ENCODE assay signal across 17 cellular contexts in genomic region chr12:126768517-126768916, GRCh38.
DNase-seq lines count a peak whose midpoint lies in the region; ATAC-seq lines count a peak whose summit lies in the region.
"Had no signal": no experiment of that assay in that cellular context is flagged by ENCODE, and none has a peak within 500 bp of the region (broad histone marks: within the 10 kb centered on the region; RNA-seq: fewer than 3 reads in every experiment).

No MANE protein-coding gene starts in this region.

- DNase-seq in activated T-cell treated with anti-CD3 and anti-CD28 coated beads, Interleukin-2, amount 50 U/mL, for 4 hours: no peak
- DNase-seq in activated T-cell treated with anti-CD3 and anti-CD28 coated beads for 4 hours (no peak), COLO668 (lab: John Stamatoyannopoulos, UW; ENCODE audit: unreplicated experiment) (no peak)
- DNase-seq in activated CD4-positive, alpha-beta memory T cell treated with anti-CD3 and anti-CD28 coated beads for 36 hours: no peak
- DNase-seq in natural killer cell treated with Interleukin-12 subunit alpha and Interleukin-12 subunit beta and Interleukin-15 and Interleukin-18, amount 100 ng/mL, for 72 hours (ENCODE audit: low spot score): no peak
- DNase-seq in stimulated activated CD4-positive, alpha-beta T cell treated with anti-CD3 and anti-CD28 coated beads, Interleukin-15, amount 100 ng/mL, for 24 hours: no peak
- DNase-seq: ACHN, esophagus squamous epithelium, gastrocnemius medialis, hippocampal formation, MV-4-11, NCI-H526 had no signal

- intact Hi-C loops in activated CD4-positive, alpha-beta memory T cell treated with anti-CD3 and anti-CD28 coated beads for 36 hours (cut with micrococcal nuclease): loop anchor here (1.0 kb wide), 1 partner anchor 357 kb away; no protein-coding TSS in a partner anchor

- peak; percentile 15 to 28 for ATAC-seq in activated T-cell treated with anti-CD3 and anti-CD28 coated beads, Interleukin-2, amount 50 U/mL, for 4 hours
- ATAC-seq in HG02885 (IDR thresholded peaks at IDR 0.05; ENCODE audit: poor library complexity, unreplicated experiment) (peak; percentile 34), GM18858 (IDR thresholded peaks at IDR 0.05; ENCODE audit: unreplicated experiment) (no peak)
- ATAC-seq in natural killer cell treated with Interleukin-12 subunit alpha and Interleukin-12 subunit beta and Interleukin-15 and Interleukin-18, amount 100 ng/mL, for 72 hours: peak; percentile 33 to 69
- ATAC-seq: gastrocnemius medialis, SK-N-SH treated with all-trans-retinoic acid at 6 μM for 48 hours had no signal

- H3K9me3 Mint-ChIP-seq in activated T-cell treated with anti-CD3 and anti-CD28 coated beads, Interleukin-2, amount 50 U/mL, for 4 hours: peaks cover 33% of the 10 kb centered on the region
- peaks cover 69% of the 10 kb centered on the region for H3K9me3 Mint-ChIP-seq in activated CD4-positive, alpha-beta memory T cell treated with anti-CD3 and anti-CD28 coated beads for 36 hours
- peaks cover 25% of the 10 kb centered on the region for H3K9me3 Mint-ChIP-seq in natural killer cell treated with Interleukin-12 subunit alpha and Interleukin-12 subunit beta and Interleukin-15 and Interleukin-18, amount 100 ng/mL, for 72 hours

- peak overlapping the region; percentile 77 for H3K27ac Mint-ChIP-seq in activated CD4-positive, alpha-beta memory T cell treated with anti-CD3 and anti-CD28 coated beads for 36 hours
- peak overlapping the region; percentile 75 to 76 for H3K27ac Mint-ChIP-seq in natural killer cell treated with Interleukin-12 subunit alpha and Interleukin-12 subunit beta and Interleukin-15 and Interleukin-18, amount 100 ng/mL, for 72 hours
- H3K27ac Mint-ChIP-seq: brain, progenitor cell of endocrine pancreas had no signal

- POLR2A ChIA-PET in activated CD4-positive, alpha-beta memory T cell treated with anti-CD3 and anti-CD28 coated beads for 36 hours (lab: Charles Lee): interaction anchor here (1.2 kb wide), 1 partner anchor 16 kb away, joined by 4 read pairs; no protein-coding TSS in a partner anchor

- H3K4me3 Mint-ChIP-seq in activated T-cell treated with anti-CD3 and anti-CD28 coated beads, Interleukin-2, amount 50 U/mL, for 4 hours: peak overlapping the region; percentile 11
- H3K4me3 Mint-ChIP-seq in activated CD4-positive, alpha-beta memory T cell treated with anti-CD3 and anti-CD28 coated beads for 36 hours: peak overlapping the region; percentile 13
- H3K4me3 Mint-ChIP-seq in natural killer cell treated with Interleukin-12 subunit alpha and Interleukin-12 subunit beta and Interleukin-15 and Interleukin-18, amount 100 ng/mL, for 72 hours: peak overlapping the region; percentile 58
- H3K4me3 Mint-ChIP-seq: brain had no signal

- CTCF ChIA-PET in activated CD4-positive, alpha-beta memory T cell treated with anti-CD3 and anti-CD28 coated beads for 36 hours (lab: Charles Lee): interaction anchor here (2.2 kb wide), 1 partner anchor 21 kb away, joined by 6 read pairs; no protein-coding TSS in a partner anchor

- peaks cover 27% of the 10 kb centered on the region for H3K36me3 Mint-ChIP-seq in activated T-cell treated with anti-CD3 and anti-CD28 coated beads, Interleukin-2, amount 50 U/mL, for 4 hours (ENCODE audit: insufficient read depth)
- H3K36me3 Mint-ChIP-seq in activated CD4-positive, alpha-beta memory T cell treated with anti-CD3 and anti-CD28 coated beads for 36 hours: peaks cover 65% of the 10 kb centered on the region
- peaks cover 58% of the 10 kb centered on the region for H3K36me3 Mint-ChIP-seq in natural killer cell treated with Interleukin-12 subunit alpha and Interleukin-12 subunit beta and Interleukin-15 and Interleukin-18, amount 100 ng/mL, for 72 hours
- H3K36me3 Mint-ChIP-seq: brain had no signal

- H3K4me1 Mint-ChIP-seq in activated T-cell treated with anti-CD3 and anti-CD28 coated beads, Interleukin-2, amount 50 U/mL, for 4 hours (ENCODE audit: low read depth): peaks cover 31% of the 10 kb centered on the region
- H3K4me1 Mint-ChIP-seq in activated CD4-positive, alpha-beta memory T cell treated with anti-CD3 and anti-CD28 coated beads for 36 hours (ENCODE audit: low read depth): peaks cover 42% of the 10 kb centered on the region
- peaks cover 13 to 47% of the 10 kb centered on the region in 2 donors for H3K4me1 Mint-ChIP-seq in natural killer cell treated with Interleukin-12 subunit alpha and Interleukin-12 subunit beta and Interleukin-15 and Interleukin-18, amount 100 ng/mL, for 72 hours (ENCODE audit: low read depth in 2 of 2)
- H3K4me1 Mint-ChIP-seq: brain had no signal

- H3K27me3 Mint-ChIP-seq in activated T-cell treated with anti-CD3 and anti-CD28 coated beads, Interleukin-2, amount 50 U/mL, for 4 hours (ENCODE audit: low read depth): no peaks in the 10 kb centered on the region
- H3K27me3 Mint-ChIP-seq in activated CD4-positive, alpha-beta memory T cell treated with anti-CD3 and anti-CD28 coated beads for 36 hours: no peaks in the 10 kb centered on the region
- H3K27me3 Mint-ChIP-seq in natural killer cell treated with Interleukin-12 subunit alpha and Interleukin-12 subunit beta and Interleukin-15 and Interleukin-18, amount 100 ng/mL, for 72 hours: no peaks in the 10 kb centered on the region
- H3K27me3 Mint-ChIP-seq: progenitor cell of endocrine pancreas had no signal
